8 cellular contexts compared by ENCODE assay signal in the genomic region with DNA sequence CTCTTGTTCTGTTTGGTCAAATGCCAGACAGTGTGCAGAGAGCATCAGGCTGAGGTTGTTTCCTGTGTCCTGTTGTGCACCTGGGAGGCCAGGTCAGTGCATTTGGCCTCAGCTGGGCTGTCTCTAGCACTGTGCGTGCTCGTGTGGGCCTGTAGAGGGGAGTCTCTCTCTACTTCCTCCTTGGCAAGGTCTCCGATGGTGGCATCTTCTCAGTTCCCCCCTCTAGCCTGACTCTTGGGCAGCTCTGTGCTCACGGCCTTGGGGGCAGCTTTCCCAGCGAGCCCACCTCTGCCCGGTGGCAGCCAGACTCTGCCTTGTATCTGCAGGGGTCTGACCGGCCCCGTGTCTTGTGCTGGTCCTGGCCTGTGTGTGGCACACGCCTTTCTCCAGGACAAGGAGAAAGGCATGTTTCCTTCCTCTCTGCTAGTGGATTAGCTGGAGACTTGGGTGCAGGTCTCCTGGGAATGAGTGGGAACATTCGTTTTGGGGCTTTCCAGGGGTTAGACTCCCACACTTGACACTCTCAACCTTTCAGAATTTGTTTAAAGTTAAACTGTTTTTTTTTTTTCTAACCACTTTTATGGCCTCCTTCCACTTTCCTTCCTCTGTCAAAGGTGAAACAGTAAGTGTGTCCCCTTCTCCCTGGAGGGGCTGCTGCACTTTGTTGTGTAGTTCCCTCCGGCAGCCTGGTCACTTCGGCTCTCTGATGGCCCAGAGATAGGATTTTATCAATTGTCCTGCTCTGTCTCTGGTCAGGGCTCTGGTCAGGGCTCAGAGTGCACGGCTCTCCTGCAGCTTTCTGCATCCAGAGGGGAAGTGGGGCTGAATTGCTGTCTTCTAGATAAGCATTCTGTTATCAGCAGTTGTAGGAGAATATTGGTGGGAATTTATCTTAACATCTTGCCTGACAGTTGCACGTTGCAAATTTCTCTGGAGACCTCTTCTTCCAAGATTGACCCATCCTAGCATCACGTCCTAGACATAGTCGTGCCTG.
DNase-seq lines count a peak whose midpoint lies in the region; ATAC-seq lines count a peak whose summit lies in the region.

No MANE protein-coding gene starts in this region.

- DNase-seq in Ammon's horn (ENCODE audit: low spot score) (peak; percentile 39), UCSD-AML1 (lab: John Stamatoyannopoulos, UW; ENCODE audit: unreplicated experiment) (peak; percentile 32), NCI-H2081 treated with DMSO at 0.1 percent for 48 hours (lab: John Stamatoyannopoulos, UW) (no peak)
- no peak for DNase-seq in activated effector memory CD4-positive, alpha-beta T cell treated with Interleukin-2 at 50 U/mL for 16 hours

- H3K36me3 ChIP-seq in iPS-20b (ENCODE audit: insufficient read depth, low read depth, low read length) = peaks cover 30% of the 10 kb centered on the region; the same call in 1 of the 2 replicates

- ATAC-seq in GM19023 (IDR thresholded peaks at IDR 0.05; ENCODE audit: unreplicated experiment) (peak; percentile 79), HG03095 (IDR thresholded peaks at IDR 0.05; ENCODE audit: unreplicated experiment) (peak; percentile 74), HG03025 (IDR thresholded peaks at IDR 0.05; ENCODE audit: low FRiP score, unreplicated experiment) (no peak)

- H3K4me1 ChIP-seq in iPS-20b (ENCODE audit: insufficient read depth, low read length) = peaks cover 32% of the 10 kb centered on the region

- no peaks in the 10 kb centered on the region for H3K27me3 ChIP-seq in iPS-20b (ENCODE audit: insufficient read depth, low read length)

- no peak overlapping the region for H3K4me3 ChIP-seq in iPS-20b (ENCODE audit: low read length)

- peak overlapping the region; percentile 56; the same call in 1 of the 2 replicates for H3K9ac ChIP-seq in iPS-20b (ENCODE audit: low read depth, low read length)

- peak overlapping the region; percentile 6 for H3K27ac ChIP-seq in iPS-20b (ENCODE audit: low read length)

- H3K9me3 ChIP-seq in iPS-20b (ENCODE audit: insufficient read depth, low read depth, low read length) = no peaks in the 10 kb centered on the region

Comparison
In these comparisons a context has a peak if more than half of its experiments do, and no peak if none do; other contexts are left out.
1. DNase-seq: peak in Ammon's horn (single experiment) and UCSD-AML1 (single experiment); none in NCI-H2081 treated with DMSO at 0.1 percent for 48 hours (single experiment) and activated effector memory CD4-positive, alpha-beta T cell treated with Interleukin-2 at 50 U/mL for 16 hours (single experiment).